11 cellular contexts compared by ENCODE assay signal in genomic region chr16:80258407-80258806, GRCh38.
"Had no signal": no experiment of that assay in that cellular context is flagged by ENCODE, and none has a peak within 500 bp of the region (broad histone marks: within the 10 kb centered on the region; RNA-seq: fewer than 3 reads in every experiment).

No MANE protein-coding gene starts in this region.

- H3K27ac ChIP-seq: GM23248 had no signal

- H3K4me3 ChIP-seq: GM23248, GM23338, HAP-1 had no signal

- DNase-seq: GM23248, GOT3, H7, H9, HCEC 1CT, HFFc6 had no signal

- FAIRE-seq: H1, H54 had no signal

- H3K36me3 ChIP-seq: HAP-1 had no signal

- H3K4me1 ChIP-seq: HAP-1 had no signal

- H3K9me3 ChIP-seq: HAP-1 had no signal

- ATAC-seq: GM23338, HCT116 had no signal
